Comparison of ENCODE assay signal across 19 cellular contexts in the genomic region with DNA sequence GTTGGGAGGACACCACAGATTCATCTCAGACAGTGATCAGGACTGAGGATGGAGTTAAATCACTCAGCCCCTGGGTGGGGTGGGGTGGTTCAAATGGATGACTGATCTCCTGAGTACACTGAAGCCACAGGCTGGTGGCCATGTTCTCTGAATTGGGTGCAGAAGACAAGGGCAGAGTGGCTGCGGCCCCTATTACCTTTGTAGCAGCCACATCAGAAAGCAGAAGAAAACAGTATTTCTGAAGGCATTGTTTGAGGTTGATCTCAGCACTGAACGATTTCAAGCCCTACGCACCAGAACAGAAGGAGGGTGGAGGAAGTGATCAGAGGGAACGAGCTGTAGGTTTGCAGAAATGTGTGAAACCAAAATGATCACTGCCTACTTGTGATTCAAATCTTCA.
DNase-seq lines count a peak whose midpoint lies in the region; ATAC-seq lines count a peak whose summit lies in the region.
"Had no signal": no experiment of that assay in that cellular context is flagged by ENCODE, and none has a peak within 500 bp of the region (broad histone marks: within the 10 kb centered on the region; RNA-seq: fewer than 3 reads in every experiment).

No MANE protein-coding gene starts in this region.

- H3K27ac Mint-ChIP-seq in activated CD4-positive, alpha-beta T cell treated with anti-CD3 and anti-CD28 coated beads for 36 hours, result no peak overlapping the region
- H3K27ac Mint-ChIP-seq in T-helper 17 cell, result no peak overlapping the region
- peak overlapping the region; percentile 83 for H3K27ac Mint-ChIP-seq in activated naive CD8-positive, alpha-beta T cell treated with anti-CD3 and anti-CD28 coated beads for 36 hours
- no peak overlapping the region for H3K27ac Mint-ChIP-seq in natural killer cell treated with Interleukin-12 subunit alpha and Interleukin-12 subunit beta and Interleukin-15 and Interleukin-18, amount 100 ng/mL, for 72 hours
- H3K27ac Mint-ChIP-seq: activated naive CD4-positive, alpha-beta T cell treated with anti-CD3 and anti-CD28 coated beads, Interleukin-2, amount 10 ng/mL, durations not matched to agents 7 days and 5 days; B cell; GM23338 had no signal

- POLR2A ChIA-PET in activated CD4-positive, alpha-beta T cell treated with anti-CD3 and anti-CD28 coated beads for 36 hours (lab: Charles Lee), result no interaction called here

- no peaks in the 10 kb centered on the region for H3K9me3 ChIP-seq in T-helper 17 cell (ENCODE audit: control insufficient read depth, low read length, poor library complexity, severe bottlenecking)
- H3K9me3 ChIP-seq: body of pancreas, pancreas, SK-N-SH had no signal

- CTCF ChIA-PET in activated CD4-positive, alpha-beta T cell treated with anti-CD3 and anti-CD28 coated beads for 36 hours (lab: Charles Lee), result no interaction called here

- H3K27me3 Mint-ChIP-seq in activated CD4-positive, alpha-beta T cell treated with anti-CD3 and anti-CD28 coated beads for 36 hours, result peaks cover 2% of the 10 kb centered on the region
- no peaks in the 10 kb centered on the region for H3K27me3 Mint-ChIP-seq in T-helper 17 cell
- no peaks in the 10 kb centered on the region for H3K27me3 Mint-ChIP-seq in activated naive CD8-positive, alpha-beta T cell treated with anti-CD3 and anti-CD28 coated beads for 36 hours
- H3K27me3 Mint-ChIP-seq in natural killer cell treated with Interleukin-12 subunit alpha and Interleukin-12 subunit beta and Interleukin-15 and Interleukin-18, amount 100 ng/mL, for 72 hours, result peaks cover 0 to 5% of the 10 kb centered on the region in 2 donors
- H3K27me3 Mint-ChIP-seq: activated naive CD4-positive, alpha-beta T cell treated with anti-CD3 and anti-CD28 coated beads, Interleukin-2, amount 10 ng/mL, durations not matched to agents 7 days and 5 days had no signal

- H3K4me1 Mint-ChIP-seq in activated CD4-positive, alpha-beta T cell treated with anti-CD3 and anti-CD28 coated beads for 36 hours, result peaks cover 11% of the 10 kb centered on the region
- H3K4me1 Mint-ChIP-seq in T-helper 17 cell, result peaks cover 3% of the 10 kb centered on the region
- H3K4me1 Mint-ChIP-seq in activated naive CD8-positive, alpha-beta T cell treated with anti-CD3 and anti-CD28 coated beads for 36 hours, result peaks cover 34% of the 10 kb centered on the region
- peaks cover 0 to 5% of the 10 kb centered on the region in 2 donors for H3K4me1 Mint-ChIP-seq in natural killer cell treated with Interleukin-12 subunit alpha and Interleukin-12 subunit beta and Interleukin-15 and Interleukin-18, amount 100 ng/mL, for 72 hours (ENCODE audit: low read depth in 2 of 2)
- H3K4me1 Mint-ChIP-seq: B cell had no signal

- DNase-seq in activated CD4-positive, alpha-beta T cell treated with anti-CD3 and anti-CD28 coated beads for 36 hours, result peak; percentile 55
- DNase-seq in activated CD4-positive, alpha-beta T cell treated with anti-CD3 and anti-CD28 coated beads for 1 hour, result no peak
- DNase-seq in T-helper 17 cell (no peak), DMS53 treated with DMSO at 0.1 percent for 48 hours (lab: John Stamatoyannopoulos, UW; ENCODE audit: unreplicated experiment) (no peak)
- peak; percentile 48 for DNase-seq in activated naive CD8-positive, alpha-beta T cell treated with anti-CD3 and anti-CD28 coated beads for 36 hours
- no peak for DNase-seq in natural killer cell treated with Interleukin-12 subunit alpha and Interleukin-12 subunit beta and Interleukin-15 and Interleukin-18, amount 100 ng/mL, for 72 hours (ENCODE audit: low spot score)
- DNase-seq: activated naive CD4-positive, alpha-beta T cell treated with anti-CD3 and anti-CD28 coated beads, Interleukin-2, amount 10 ng/mL, durations not matched to agents 7 days and 5 days; body of pancreas; KBM-7; NCI-H2029 treated with DMSO at 0.1 percent for 48 hours; NCI-H446 treated with DMSO at 0.1 percent for 48 hours; NK-92 treated with Interleukin-12 subunit alpha and Interleukin-12 subunit beta, amount 100 ng/mL, for 24 hours; pancreas; SK-N-SH; stimulated activated CD4-positive, alpha-beta T cell treated with anti-CD3 and anti-CD28 coated beads, Interleukin-2, amount 100 ng/mL, for 24 hours had no signal

- H3K9me3 Mint-ChIP-seq in activated CD4-positive, alpha-beta T cell treated with anti-CD3 and anti-CD28 coated beads for 36 hours (ENCODE audit: low read depth), result no peaks in the 10 kb centered on the region
- no peaks in the 10 kb centered on the region for H3K9me3 Mint-ChIP-seq in activated naive CD8-positive, alpha-beta T cell treated with anti-CD3 and anti-CD28 coated beads for 36 hours
- H3K9me3 Mint-ChIP-seq in natural killer cell treated with Interleukin-12 subunit alpha and Interleukin-12 subunit beta and Interleukin-15 and Interleukin-18, amount 100 ng/mL, for 72 hours, result no peaks in the 10 kb centered on the region
- H3K9me3 Mint-ChIP-seq: activated naive CD4-positive, alpha-beta T cell treated with anti-CD3 and anti-CD28 coated beads, Interleukin-2, amount 10 ng/mL, durations not matched to agents 7 days and 5 days; GM23338 had no signal

- intact Hi-C loops in activated CD4-positive, alpha-beta T cell treated with anti-CD3 and anti-CD28 coated beads for 36 hours (cut with DNase I, micrococcal nuclease), result no loop called here

- no peak overlapping the region for H3K4me3 Mint-ChIP-seq in activated CD4-positive, alpha-beta T cell treated with anti-CD3 and anti-CD28 coated beads for 36 hours
- H3K4me3 Mint-ChIP-seq in T-helper 17 cell, result no peak overlapping the region
- peak overlapping the region; percentile 30 for H3K4me3 Mint-ChIP-seq in activated naive CD8-positive, alpha-beta T cell treated with anti-CD3 and anti-CD28 coated beads for 36 hours
- no peak overlapping the region for H3K4me3 Mint-ChIP-seq in natural killer cell treated with Interleukin-12 subunit alpha and Interleukin-12 subunit beta and Interleukin-15 and Interleukin-18, amount 100 ng/mL, for 72 hours
- H3K4me3 Mint-ChIP-seq: activated naive CD4-positive, alpha-beta T cell treated with anti-CD3 and anti-CD28 coated beads, Interleukin-2, amount 10 ng/mL, durations not matched to agents 7 days and 5 days; B cell; GM23338 had no signal

- no peaks in the 10 kb centered on the region for H3K36me3 Mint-ChIP-seq in activated CD4-positive, alpha-beta T cell treated with anti-CD3 and anti-CD28 coated beads for 36 hours (ENCODE audit: low read depth)
- peaks cover 2% of the 10 kb centered on the region for H3K36me3 Mint-ChIP-seq in T-helper 17 cell (ENCODE audit: low read depth)
- peaks cover 3% of the 10 kb centered on the region for H3K36me3 Mint-ChIP-seq in activated naive CD8-positive, alpha-beta T cell treated with anti-CD3 and anti-CD28 coated beads for 36 hours
- no peaks in the 10 kb centered on the region for H3K36me3 Mint-ChIP-seq in natural killer cell treated with Interleukin-12 subunit alpha and Interleukin-12 subunit beta and Interleukin-15 and Interleukin-18, amount 100 ng/mL, for 72 hours
- H3K36me3 Mint-ChIP-seq: activated naive CD4-positive, alpha-beta T cell treated with anti-CD3 and anti-CD28 coated beads, Interleukin-2, amount 10 ng/mL, durations not matched to agents 7 days and 5 days had no signal

- ATAC-seq in activated CD4-positive, alpha-beta T cell treated with anti-CD3 and anti-CD28 coated beads for 36 hours, result peak; percentile 85
- ATAC-seq in T-helper 17 cell (peak; percentile 53), HG03196 (IDR thresholded peaks at IDR 0.05; ENCODE audit: unreplicated experiment) (no peak), GM19351 (IDR thresholded peaks at IDR 0.05; ENCODE audit: unreplicated experiment) (no peak)
- ATAC-seq in natural killer cell treated with Interleukin-12 subunit alpha and Interleukin-12 subunit beta and Interleukin-15 and Interleukin-18, amount 100 ng/mL, for 72 hours, result peak; percentile 46 to 48
- ATAC-seq: body of pancreas, GM23338, pancreas had no signal

Comparison
In these comparisons a context has a peak if more than half of its experiments do, and no peak if none do; other contexts are left out.
1. DNase-seq: peak in activated CD4-positive, alpha-beta T cell treated with anti-CD3 and anti-CD28 coated beads for 36 hours (single experiment) and activated naive CD8-positive, alpha-beta T cell treated with anti-CD3 and anti-CD28 coated beads for 36 hours (single experiment); none in activated CD4-positive, alpha-beta T cell treated with anti-CD3 and anti-CD28 coated beads for 1 hour (single experiment), T-helper 17 cell (0 of 3), natural killer cell treated with Interleukin-12 subunit alpha and Interleukin-12 subunit beta and Interleukin-15 and Interleukin-18, amount 100 ng/mL, for 72 hours (single experiment) and DMS53 treated with DMSO at 0.1 percent for 48 hours (single experiment).
2. ATAC-seq: peak in activated CD4-positive, alpha-beta T cell treated with anti-CD3 and anti-CD28 coated beads for 36 hours (single experiment), T-helper 17 cell (single experiment) and natural killer cell treated with Interleukin-12 subunit alpha and Interleukin-12 subunit beta and Interleukin-15 and Interleukin-18, amount 100 ng/mL, for 72 hours (2 of 2); none in HG03196 (single experiment) and GM19351 (single experiment).